ENCODE assay signal across 8 cellular contexts in genomic region chr1:111448918-111449702, GRCh38. TPM values are rescaled to one million over a fixed set of nuclear protein-coding genes. Genes with fewer than 3 reads are reported as not detected.
DNase-seq lines count a peak whose midpoint lies in the region; ATAC-seq and TF ChIP-seq lines count a peak whose summit lies in the region.

ATP5PB (plus strand) TSS chr1:111449464; CDS start chr1:111449542, 78 bp downstream.
WDR77 (minus strand) TSS chr1:111449256; CDS start chr1:111449169, 87 bp downstream.

- H3K9me3 Mint-ChIP-seq in osteocyte (ENCODE audit: unreplicated experiment), result no peaks in the 10 kb centered on the region

- peak within 1 kb of the TSS; percentile 100 for H3K4me3 Mint-ChIP-seq in osteocyte (ENCODE audit: unreplicated experiment)

- intact Hi-C loops in head of caudate nucleus (cut with DNase I), result no loop called here

- ATAC-seq in HG02759 (IDR thresholded peaks at IDR 0.05; ENCODE audit: unreplicated experiment), result peak; percentile 92

- peak within 1 kb of the TSS; percentile 99 for H3K27ac Mint-ChIP-seq in osteocyte (ENCODE audit: unreplicated experiment)

- H3K4me3 ChIP-seq in GM12864 (ENCODE audit: low read depth, low read length) (peak within 1 kb of the TSS; percentile 96), thymus (ENCODE audit: low read length) (peak within 1 kb of the TSS; percentile 83)

- peak within 1 kb of the TSS; percentile 74 for H3K27ac ChIP-seq in thymus (ENCODE audit: low read depth)

- DNase-seq in GM12864 (ENCODE audit: low read depth) (peak; percentile 99), NCI-H1417 (lab: John Stamatoyannopoulos, UW) (peak; percentile 94 to 99 (median 99)), SW 1271 (lab: John Stamatoyannopoulos, UW) (peak; percentile 94 to 97), head of caudate nucleus (peak; percentile 88 to 99 (median 96)), osteocyte (ENCODE audit: extremely low spot score, unreplicated experiment) (peak; percentile 98)
- DNase-seq in activated naive CD8-positive, alpha-beta T cell treated with anti-CD3 and anti-CD28 coated beads, Interleukin-2, amount 50 U/mL, for 16 hours (ENCODE audit: low read depth, low spot score), result peak; percentile 75

- TF ChIP-seq CTCF in GM12864 (IDR thresholded peaks at IDR 0.05; ENCODE audit: low read depth, low read length, missing control alignments) (no peak), osteocyte (IDR thresholded peaks at IDR 0.05) (no peak)

- H3K36me3 Mint-ChIP-seq in osteocyte (ENCODE audit: unreplicated experiment), result peaks cover 15% of the 10 kb centered on the region

- under 1% methylated on average over 54 of the region's 54 CpGs for WGBS in thymus

- no peaks in the 10 kb centered on the region for H3K9me3 ChIP-seq in thymus (ENCODE audit: control insufficient read depth)

- no peaks in the 10 kb centered on the region for H3K27me3 ChIP-seq in thymus (ENCODE audit: control insufficient read depth, insufficient read depth)

- H3K4me1 Mint-ChIP-seq in osteocyte (ENCODE audit: unreplicated experiment), result peaks cover 42% of the 10 kb centered on the region

- H3K27me3 Mint-ChIP-seq in osteocyte (ENCODE audit: unreplicated experiment), result no peaks in the 10 kb centered on the region

- H3K36me3 ChIP-seq in thymus (ENCODE audit: control insufficient read depth, insufficient read depth), result peaks cover under 1% of the 10 kb centered on the region

- H3K4me1 ChIP-seq in thymus (ENCODE audit: control insufficient read depth, insufficient read depth, low read length), result peaks cover 23% of the 10 kb centered on the region

RNA-seq across cellular contexts. Expression of gene ATP5PB, which starts in this region (rescaled TPM):
- total RNA-seq in osteocyte, result 185 and 187 TPM in 2 replicates
- 311 TPM for polyA plus RNA-seq in thymus

RNA-seq across cellular contexts. Expression of gene WDR77, which starts in this region (rescaled TPM):
- total RNA-seq in osteocyte, result 22.7 and 24.0 TPM in 2 replicates
- polyA plus RNA-seq in thymus, result 29.6 TPM

Comparison
In these comparisons a context has a peak if more than half of its experiments do, and no peak if none do; other contexts are left out.
1. Peak in every context shown above with its lines: DNase-seq, ATAC-seq, H3K4me3 ChIP-seq and H3K27ac ChIP-seq.